ENCODE assay signal across 34 cellular contexts in genomic region chr7:17966706-17967105, GRCh38.
"Had no signal": no experiment of that assay in that cellular context is flagged by ENCODE, and none has a peak within 500 bp of the region (broad histone marks: within the 10 kb centered on the region; RNA-seq: fewer than 3 reads in every experiment).

No MANE protein-coding gene starts in this region.

- H3K27me3 ChIP-seq: MG63 had no signal

- H3K27ac ChIP-seq: KMS-11 had no signal

- H3K4me2 ChIP-seq: KMS-11 had no signal

- H3K36me3 ChIP-seq: MG63 had no signal

- H3K9ac ChIP-seq: KMS-11 had no signal

- H3K4me3 ChIP-seq: MG63 had no signal

- H3K9me3 ChIP-seq: MG63 had no signal

- DNase-seq: Karpas-422, Kasumi-1, MG63, MM.1S, MV-4-11, NCI-H1048, NCI-H1092, NCI-H1092 treated with DMSO at 0.1 percent for 48 hours, NCI-H1105, NCI-H1105 treated with DMSO at 0.1 percent for 48 hours, NCI-H1417, NCI-H1417 treated with DMSO at 0.1 percent for 48 hours, NCI-H1436, NCI-H1436 treated with DMSO at 0.1 percent for 48 hours, NCI-H146, NCI-H1694, NCI-H1694 treated with DMSO at 0.1 percent for 48 hours, NCI-H187, NCI-H187 treated with DMSO at 0.1 percent for 48 hours, NCI-H1930, NCI-H2029, NCI-H2029 treated with DMSO at 0.1 percent for 48 hours, NCI-H2081, NCI-H2081 treated with DMSO at 0.1 percent for 48 hours, NCI-H2107, NCI-H2171, NCI-H2171 treated with DMSO at 0.1 percent for 48 hours, NCI-H2227 treated with DMSO at 0.1 percent for 48 hours, NCI-H226, NCI-H345, NCI-H446, NCI-H446 treated with DMSO at 0.1 percent for 48 hours, NCI-H510A had no signal
